ENCODE assay signal across 15 cellular contexts in the genomic region with DNA sequence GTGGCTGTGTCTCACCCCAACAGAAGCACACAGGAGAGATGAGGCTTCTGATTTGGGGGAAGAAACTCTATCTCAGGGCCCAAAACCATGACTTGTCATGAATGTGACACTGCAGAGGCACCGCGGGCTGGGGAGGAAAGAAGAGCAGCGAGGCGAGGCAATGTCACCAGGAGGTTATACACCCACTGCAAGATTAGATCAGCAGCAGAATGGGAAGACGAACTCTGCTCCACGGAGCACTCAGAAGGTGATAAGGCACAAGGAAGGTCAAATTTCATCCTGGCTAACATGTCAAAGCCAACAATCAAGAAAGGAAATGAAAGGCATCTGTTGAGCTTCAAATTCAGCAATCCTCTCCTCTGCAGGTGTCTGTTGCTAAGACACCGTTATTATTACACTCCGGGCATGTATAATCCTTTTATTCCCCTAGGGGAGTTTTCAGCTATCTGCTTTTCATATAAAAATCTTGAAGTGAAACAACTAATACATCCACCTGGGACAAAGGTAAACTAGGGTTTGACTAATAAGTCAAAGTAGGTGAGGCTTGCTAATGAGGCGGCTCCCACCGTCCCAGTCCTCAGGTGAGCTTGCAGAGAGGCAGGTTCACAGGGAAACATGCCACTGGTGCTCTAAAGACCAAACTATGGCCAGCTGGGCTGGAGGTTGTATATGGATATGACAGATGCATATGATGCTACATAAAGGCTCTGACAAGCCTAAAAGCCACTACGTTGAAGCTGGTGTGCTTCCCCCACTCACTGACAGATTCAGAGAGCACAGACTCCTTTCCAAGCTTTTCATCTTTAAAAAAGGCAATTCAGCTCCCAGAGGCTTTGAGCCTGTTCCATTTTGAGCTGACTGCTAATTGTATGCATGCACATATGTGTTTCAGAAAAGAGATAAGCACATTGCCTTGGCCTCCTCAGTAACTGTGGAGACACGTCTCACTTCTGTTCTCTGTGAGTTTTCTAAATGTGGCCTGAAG.
A peak's percentile ranks its signal among the peaks of the same experiment; 100 is the strongest.
DNase-seq lines count a peak whose midpoint lies in the region; ATAC-seq, FAIRE-seq and TF ChIP-seq lines count a peak whose summit lies in the region.
"Had no signal": no experiment of that assay in that cellular context is flagged by ENCODE, and none has a peak within 500 bp of the region (broad histone marks: within the 10 kb centered on the region; RNA-seq: fewer than 3 reads in every experiment).

No MANE protein-coding gene starts in this region.

- intact Hi-C loops in naive thymus-derived CD4-positive, alpha-beta T cell (cut with micrococcal nuclease) = no loop called here

- no peak for ATAC-seq in naive thymus-derived CD4-positive, alpha-beta T cell
- ATAC-seq in GM21381 (IDR thresholded peaks at IDR 0.05; ENCODE audit: unreplicated experiment) (no peak), HG03565 (IDR thresholded peaks at IDR 0.05; ENCODE audit: unreplicated experiment) (no peak), HG02981 (IDR thresholded peaks at IDR 0.05; ENCODE audit: unreplicated experiment) (no peak)
- ATAC-seq: mucosa of descending colon, sciatic nerve had no signal

- peaks cover 31% of the 10 kb centered on the region for H3K4me1 Mint-ChIP-seq in activated naive CD8-positive, alpha-beta T cell treated with anti-CD3 and anti-CD28 coated beads for 36 hours
- peaks cover 0 to 20% (median 10%) of the 10 kb centered on the region in 7 donors for H3K4me1 Mint-ChIP-seq in naive thymus-derived CD4-positive, alpha-beta T cell
- H3K4me1 Mint-ChIP-seq: B cell had no signal

- no peaks in the 10 kb centered on the region for H3K27me3 Mint-ChIP-seq in activated naive CD8-positive, alpha-beta T cell treated with anti-CD3 and anti-CD28 coated beads for 36 hours
- no peaks in the 10 kb centered on the region for H3K27me3 Mint-ChIP-seq in naive thymus-derived CD4-positive, alpha-beta T cell
- H3K27me3 Mint-ChIP-seq: B cell had no signal

- H3K4me3 ChIP-seq in naive thymus-derived CD4-positive, alpha-beta T cell (ENCODE audit: low read length) = no peak overlapping the region
- H3K4me3 ChIP-seq: mucosa of descending colon, upper lobe of left lung had no signal

- TF ChIP-seq CTCF in D721Med (IDR thresholded peaks at IDR 0.05; ENCODE audit: insufficient read depth, missing control alignments) = no peak

- CTCF ChIA-PET in naive thymus-derived CD4-positive, alpha-beta T cell (lab: Charles Lee) = no interaction called here

- DNase-seq in D721Med (ENCODE audit: insufficient read length, low spot score) (no peak), NCI-H187 (lab: John Stamatoyannopoulos, UW) (peak; percentile 42 to 62), DMS79 treated with DMSO at 0.1 percent for 48 hours (lab: John Stamatoyannopoulos, UW) (no peak)
- DNase-seq in activated naive CD8-positive, alpha-beta T cell treated with anti-CD3 and anti-CD28 coated beads for 36 hours = no peak
- DNase-seq in naive thymus-derived CD4-positive, alpha-beta T cell = no peak
- DNase-seq: GF-D8, mucosa of descending colon, RPMI8226, upper lobe of left lung had no signal

- H3K4me1 ChIP-seq in naive thymus-derived CD4-positive, alpha-beta T cell (ENCODE audit: control insufficient read depth in 2 of 2, insufficient read depth in 2 of 2, low read length in 2 of 2) = no peaks in the 10 kb centered on the region
- H3K4me1 ChIP-seq: upper lobe of left lung had no signal

- H3K4me3 Mint-ChIP-seq in activated naive CD8-positive, alpha-beta T cell treated with anti-CD3 and anti-CD28 coated beads for 36 hours = no peak overlapping the region
- H3K4me3 Mint-ChIP-seq in naive thymus-derived CD4-positive, alpha-beta T cell = no peak overlapping the region
- H3K4me3 Mint-ChIP-seq: B cell had no signal

- H3K9me3 ChIP-seq in naive thymus-derived CD4-positive, alpha-beta T cell (ENCODE audit: control insufficient read depth in 2 of 3, low read length in 3 of 3) = no peaks in the 10 kb centered on the region
- H3K9me3 ChIP-seq: mucosa of descending colon, upper lobe of left lung had no signal

- H3K27me3 ChIP-seq in naive thymus-derived CD4-positive, alpha-beta T cell (ENCODE audit: control insufficient read depth in 2 of 2, insufficient read depth in 2 of 2, low read length in 2 of 2) = no peaks in the 10 kb centered on the region
- H3K27me3 ChIP-seq: upper lobe of left lung had no signal

- FAIRE-seq in D721Med (lab: Jason Lieb, UNC) = peak; percentile 29
- FAIRE-seq: astrocyte had no signal

- H3K9me3 Mint-ChIP-seq in activated naive CD8-positive, alpha-beta T cell treated with anti-CD3 and anti-CD28 coated beads for 36 hours = peaks cover 1% of the 10 kb centered on the region
- H3K9me3 Mint-ChIP-seq in naive thymus-derived CD4-positive, alpha-beta T cell = peaks cover 0 to 7% (median 0%) of the 10 kb centered on the region in 11 donors

- no peaks in the 10 kb centered on the region for H3K36me3 ChIP-seq in naive thymus-derived CD4-positive, alpha-beta T cell (ENCODE audit: control insufficient read depth in 2 of 3, insufficient read depth in 3 of 3, low read length in 3 of 3)
- H3K36me3 ChIP-seq: upper lobe of left lung had no signal

- POLR2A ChIA-PET in naive thymus-derived CD4-positive, alpha-beta T cell (lab: Charles Lee) = no interaction called here

- H3K36me3 Mint-ChIP-seq in activated naive CD8-positive, alpha-beta T cell treated with anti-CD3 and anti-CD28 coated beads for 36 hours = peaks cover 36% of the 10 kb centered on the region
- peaks cover 4 to 19% (median 16%) of the 10 kb centered on the region in 5 donors for H3K36me3 Mint-ChIP-seq in naive thymus-derived CD4-positive, alpha-beta T cell

- H3K27ac Mint-ChIP-seq in activated naive CD8-positive, alpha-beta T cell treated with anti-CD3 and anti-CD28 coated beads for 36 hours = peak overlapping the region; percentile 46
- H3K27ac Mint-ChIP-seq in naive thymus-derived CD4-positive, alpha-beta T cell = peak overlapping the region in 5 of 9 donors; percentile 7 to 71 (median 57)
- H3K27ac Mint-ChIP-seq: B cell had no signal

- H3K27ac ChIP-seq in naive thymus-derived CD4-positive, alpha-beta T cell (ENCODE audit: low read depth, low read length) = no peak overlapping the region
- H3K27ac ChIP-seq: upper lobe of left lung had no signal

Comparison
In these comparisons a context has a peak if more than half of its experiments do, and no peak if none do; other contexts are left out.
1. DNase-seq: peak in NCI-H187 (2 of 2); none in D721Med (single experiment), activated naive CD8-positive, alpha-beta T cell treated with anti-CD3 and anti-CD28 coated beads for 36 hours (single experiment), naive thymus-derived CD4-positive, alpha-beta T cell (0 of 9) and DMS79 treated with DMSO at 0.1 percent for 48 hours (single experiment).